In the genomic region with DNA sequence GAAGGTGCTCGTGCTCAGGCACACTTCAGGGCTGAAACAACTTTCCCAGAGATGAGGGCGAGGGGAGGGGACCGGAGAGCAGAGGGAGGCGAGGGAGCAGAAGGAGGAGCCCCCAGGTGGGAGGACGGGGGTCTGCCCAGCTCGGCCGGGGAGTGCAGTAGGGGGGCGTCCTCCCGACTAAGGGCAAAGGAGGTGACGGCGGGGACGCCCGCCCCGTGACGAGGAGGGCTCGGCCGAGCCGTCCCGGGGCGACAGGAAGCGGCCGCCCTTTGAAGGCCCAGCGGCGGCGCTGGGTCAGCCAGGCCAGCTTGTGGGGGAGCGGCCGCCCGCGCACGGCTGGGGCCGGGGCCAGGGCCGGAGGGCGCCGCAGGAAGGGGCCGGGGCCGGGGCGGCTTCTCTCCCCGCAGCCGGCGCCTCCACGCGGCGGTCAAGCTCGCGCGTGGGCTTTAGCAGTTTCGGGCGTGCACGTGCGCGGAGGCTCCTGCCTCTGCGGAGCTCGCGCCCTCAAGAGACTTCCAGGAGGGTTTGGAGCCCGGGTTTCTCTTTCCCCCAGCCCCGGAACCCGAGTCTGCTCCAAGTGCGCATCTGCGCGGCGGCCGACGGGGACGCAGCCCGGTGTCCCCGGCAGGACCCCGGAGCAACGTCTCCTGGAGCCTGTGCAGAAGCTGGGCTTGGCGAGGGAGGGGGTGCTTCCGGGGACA, we compare ENCODE assay signal across 8 cellular contexts.
DNase-seq lines count a peak whose midpoint lies in the region; ATAC-seq and TF ChIP-seq lines count a peak whose summit lies in the region.

No MANE protein-coding gene starts in this region.

- CTCF ChIA-PET in activated CD4-positive, alpha-beta memory T cell treated with anti-CD3 and anti-CD28 coated beads for 36 hours (lab: Charles Lee), result no interaction called here

- intact Hi-C loops in activated CD4-positive, alpha-beta memory T cell treated with anti-CD3 and anti-CD28 coated beads for 36 hours (cut with micrococcal nuclease), result no loop called here

- peak overlapping the region; percentile 28 for H3K4me3 ChIP-seq in fibroblast of the aortic adventitia (ENCODE audit: low read depth, low read length)

- peak overlapping the region; percentile 34 for H3K4me3 Mint-ChIP-seq in activated CD4-positive, alpha-beta memory T cell treated with anti-CD3 and anti-CD28 coated beads for 36 hours
- peak overlapping the region; percentile 9 for H3K4me3 Mint-ChIP-seq in osteocyte (ENCODE audit: unreplicated experiment)

- no peaks in the 10 kb centered on the region for H3K9me3 Mint-ChIP-seq in activated CD4-positive, alpha-beta memory T cell treated with anti-CD3 and anti-CD28 coated beads for 36 hours
- H3K9me3 Mint-ChIP-seq in osteocyte (ENCODE audit: unreplicated experiment), result no peaks in the 10 kb centered on the region

- H3K27me3 Mint-ChIP-seq in activated CD4-positive, alpha-beta memory T cell treated with anti-CD3 and anti-CD28 coated beads for 36 hours, result peaks cover 41% of the 10 kb centered on the region
- H3K27me3 Mint-ChIP-seq in osteocyte (ENCODE audit: unreplicated experiment), result no peaks in the 10 kb centered on the region

- peak; percentile 48 for DNase-seq in CD1c-positive myeloid dendritic cell (ENCODE audit: extremely low spot score)
- DNase-seq in activated CD4-positive, alpha-beta memory T cell treated with anti-CD3 and anti-CD28 coated beads for 36 hours, result peak; percentile 27
- no peak for DNase-seq in fibroblast of the aortic adventitia (ENCODE audit: low read depth)
- no peak for DNase-seq in osteocyte (ENCODE audit: extremely low spot score, unreplicated experiment)
- no peak for DNase-seq in NCI-H1930 (lab: John Stamatoyannopoulos, UW)

- POLR2A ChIA-PET in activated CD4-positive, alpha-beta memory T cell treated with anti-CD3 and anti-CD28 coated beads for 36 hours (lab: Charles Lee), result no interaction called here

- H3K27ac Mint-ChIP-seq in activated CD4-positive, alpha-beta memory T cell treated with anti-CD3 and anti-CD28 coated beads for 36 hours, result no peak overlapping the region
- H3K27ac Mint-ChIP-seq in osteocyte (ENCODE audit: unreplicated experiment), result peak overlapping the region; percentile 74

- ATAC-seq in GM18511 (IDR thresholded peaks at IDR 0.05; ENCODE audit: unreplicated experiment) (no peak), GM19463 (IDR thresholded peaks at IDR 0.05; ENCODE audit: unreplicated experiment) (no peak), HG02884 (IDR thresholded peaks at IDR 0.05; ENCODE audit: unreplicated experiment) (no peak)

- H3K4me1 Mint-ChIP-seq in activated CD4-positive, alpha-beta memory T cell treated with anti-CD3 and anti-CD28 coated beads for 36 hours (ENCODE audit: low read depth), result peaks cover 11% of the 10 kb centered on the region
- H3K4me1 Mint-ChIP-seq in osteocyte (ENCODE audit: unreplicated experiment), result peaks cover 56% of the 10 kb centered on the region

- no peak for TF ChIP-seq CTCF in fibroblast of the aortic adventitia (IDR thresholded peaks at IDR 0.05; ENCODE audit: insufficient read depth, low read length)
- TF ChIP-seq CTCF in osteocyte (IDR thresholded peaks at IDR 0.05), result no peak

- H3K36me3 Mint-ChIP-seq in activated CD4-positive, alpha-beta memory T cell treated with anti-CD3 and anti-CD28 coated beads for 36 hours, result no peaks in the 10 kb centered on the region
- H3K36me3 Mint-ChIP-seq in osteocyte (ENCODE audit: unreplicated experiment), result no peaks in the 10 kb centered on the region

Comparison
In these comparisons a context has a peak if more than half of its experiments do, and no peak if none do; other contexts are left out.
1. DNase-seq: peak in CD1c-positive myeloid dendritic cell (single experiment) and activated CD4-positive, alpha-beta memory T cell treated with anti-CD3 and anti-CD28 coated beads for 36 hours (single experiment); none in fibroblast of the aortic adventitia (single experiment), osteocyte (single experiment) and NCI-H1930 (0 of 2).